Comparison of ENCODE assay signal across 12 cellular contexts in genomic region chr7:151686826-151687225, GRCh38.
DNase-seq lines count a peak whose midpoint lies in the region; ATAC-seq, FAIRE-seq and TF ChIP-seq lines count a peak whose summit lies in the region.
"Had no signal": no experiment of that assay in that cellular context is flagged by ENCODE, and none has a peak within 500 bp of the region (broad histone marks: within the 10 kb centered on the region; RNA-seq: fewer than 3 reads in every experiment).

No MANE protein-coding gene starts in this region.

- no peak for TF ChIP-seq EP300 in H1 (IDR thresholded peaks at IDR 0.05; ENCODE audit: borderline replicate concordance in 1 of 2, low read depth in 2 of 2, low read length in 2 of 2)

- H2AFZ ChIP-seq in H1 (ENCODE audit: low read length) (no peak overlapping the region), neuronal stem cell (ENCODE audit: low read length) (peak overlapping the region; percentile 24)

- TF ChIP-seq CTCF in cardiac muscle cell (IDR thresholded peaks at IDR 0.05; ENCODE audit: low read depth, low read length) (no peak), H1 (IDR thresholded peaks at IDR 0.05; ENCODE audit: control extremely low read depth in 1 of 3, insufficient read depth in 1 of 3, low read depth in 1 of 3, low read length in 3 of 3) (no peak), uterus (IDR thresholded peaks at IDR 0.05) (no peak)

- H3K9me3 ChIP-seq in cardiac muscle cell (ENCODE audit: low read depth) (no peaks in the 10 kb centered on the region), H1 (ENCODE audit: insufficient read depth in 2 of 2, low read depth in 1 of 2, low read length in 1 of 2) (no peaks in the 10 kb centered on the region), neuronal stem cell (replicated peaks in 1 of 2; ENCODE audit: control insufficient read depth in 2 of 2, insufficient read depth in 1 of 2, low read depth in 1 of 2, low read length in 2 of 2) (peaks cover 0 to 2% of the 10 kb centered on the region in 2 donors), uterus (no peaks in the 10 kb centered on the region)

- H3K9ac ChIP-seq in H1 (replicated peaks in 1 of 4; ENCODE audit: extremely low read depth in 1 of 4, low read depth in 3 of 4, low read length in 3 of 4): no peak overlapping the region
- no peak overlapping the region for H3K9ac ChIP-seq in neuronal stem cell (ENCODE audit: low read depth, low read length, poor library complexity)

- WGBS in H1 (ENCODE audit: extremely low coverage in 1 of 2, insufficient coverage in 1 of 2, insufficient read length in 1 of 2, insufficient replicate concordance in 2 of 2, low coverage in 1 of 2, low lambda C conversion rate in 2 of 2, missing lambda C conversion rate in 1 of 2), 2 experiments: 86% methylated on average over 2 of the region's 2 CpGs; no CpG with 5 or more reads in 1 of the 2 experiments
- no CpG with 5 or more reads among the region's 2 CpGs for WGBS in neuronal stem cell (ENCODE audit: extremely low coverage in 2 of 2, insufficient read length in 2 of 2, insufficient replicate concordance in 1 of 2), 2 donors

- no peak overlapping the region for H3K4me3 ChIP-seq in cardiac muscle cell
- H3K4me3 ChIP-seq in H1 (ENCODE audit: extremely low read depth in 1 of 4, insufficient read depth in 2 of 4, low read depth in 3 of 4, low read length in 4 of 4): no peak overlapping the region
- H3K4me3 ChIP-seq in neuronal stem cell (ENCODE audit: low read length in 2 of 2): no peak overlapping the region
- no peak overlapping the region for H3K4me3 ChIP-seq in uterus

- TF ChIP-seq RAD21 in H1 (IDR thresholded peaks at IDR 0.05 in 1 of 2, conservative IDR thresholded peaks at IDR 0.05 in 1 of 2; ENCODE audit: low read depth in 2 of 2, low read length in 2 of 2): no peak

- no peak overlapping the region for H3K14ac ChIP-seq in H1 (ENCODE audit: insufficient read length)
- no peak overlapping the region for H3K14ac ChIP-seq in neuronal stem cell (ENCODE audit: low read length)

- H3K23ac ChIP-seq in H1 (ENCODE audit: insufficient read length): no peak overlapping the region
- H3K23ac ChIP-seq in neuronal stem cell (ENCODE audit: low read depth, low read length, poor library complexity): no peak overlapping the region

- no peak overlapping the region for H4K8ac ChIP-seq in H1 (ENCODE audit: extremely low read depth, insufficient read depth, low read length)
- H4K8ac ChIP-seq in neuronal stem cell (ENCODE audit: low read depth, low read length): no peak overlapping the region

- H3K79me1 ChIP-seq in H1 (ENCODE audit: low read depth, low read length): no peaks in the 10 kb centered on the region
- H3K79me1 ChIP-seq in neuronal stem cell (ENCODE audit: low read depth, low read length): no peaks in the 10 kb centered on the region

- no peak overlapping the region for H3K56ac ChIP-seq in H1 (replicated peaks; ENCODE audit: insufficient read length, low read depth, low read length)

- peaks cover 45% of the 10 kb centered on the region for H3K4me1 ChIP-seq in cardiac muscle cell (ENCODE audit: low read depth)
- peaks cover 0 to 14% (median 4%) of the 10 kb centered on the region in 4 experiments; a peak in 2 of 7 replicates for H3K4me1 ChIP-seq in H1 (replicated peaks in 1 of 4; ENCODE audit: control insufficient read depth in 3 of 4, insufficient read depth in 4 of 4, low read length in 3 of 4)
- H3K4me1 ChIP-seq in neuronal stem cell (ENCODE audit: control insufficient read depth in 2 of 2, insufficient read depth in 1 of 2, low read depth in 1 of 2, low read length in 2 of 2): peaks cover 9 to 14% of the 10 kb centered on the region in 2 donors
- H3K4me1 ChIP-seq in uterus: peaks cover 0 to 6% of the 10 kb centered on the region in 2 donors

- no peaks in the 10 kb centered on the region for H4K20me1 ChIP-seq in H1 (replicated peaks in 1 of 2; ENCODE audit: control insufficient read depth in 1 of 2, insufficient read depth in 2 of 2, low read length in 2 of 2)

- no peak overlapping the region for H3K4ac ChIP-seq in H1 (replicated peaks; ENCODE audit: insufficient read length, low read depth, low read length)
- H3K4ac ChIP-seq in neuronal stem cell (ENCODE audit: low read length): no peak overlapping the region

- POLR2A ChIA-PET in H1 (lab: Charles Lee; ENCODE audit: partially characterized antibody): no interaction called here

- FAIRE-seq in H1 (lab: Jason Lieb, UNC): no peak

- H3K4me2 ChIP-seq in H1 (ENCODE audit: insufficient read depth in 1 of 2, low read depth in 2 of 2, low read length in 2 of 2): no peak overlapping the region
- no peak overlapping the region for H3K4me2 ChIP-seq in neuronal stem cell (ENCODE audit: insufficient read depth, low read length, poor library complexity, severe bottlenecking)

- no peaks in the 10 kb centered on the region for H3K23me2 ChIP-seq in H1 (ENCODE audit: low read depth, low read length)

- peak overlapping the region; percentile 10; the same call in 1 of the 2 replicates for H2BK20ac ChIP-seq in H1 (ENCODE audit: low read length)

- no peak overlapping the region for H2BK120ac ChIP-seq in H1 (replicated peaks; ENCODE audit: low read depth, low read length)
- H2BK120ac ChIP-seq in neuronal stem cell (ENCODE audit: low read depth, low read length): no peak overlapping the region

- peak overlapping the region; percentile 26; the same call in 1 of the 2 replicates for H2BK5ac ChIP-seq in H1 (ENCODE audit: low read depth, low read length)
- no peak overlapping the region for H2BK5ac ChIP-seq in neuronal stem cell (ENCODE audit: low read length)

- H3K27me3 ChIP-seq in cardiac muscle cell (no peaks in the 10 kb centered on the region), H1 (replicated peaks in 1 of 4; ENCODE audit: control insufficient read depth in 3 of 4, extremely low read depth in 1 of 4, insufficient read depth in 3 of 4, low read length in 3 of 4) (peaks cover 0 to 3% (median 0%) of the 10 kb centered on the region in 4 experiments; a peak in 1 of 7 replicates), neuronal stem cell (ENCODE audit: control insufficient read depth in 3 of 3, insufficient read depth in 3 of 3, low read depth in 1 of 3, low read length in 3 of 3) (no peaks in the 10 kb centered on the region), uterus (no peaks in the 10 kb centered on the region)

- H2AK5ac ChIP-seq in H1 (ENCODE audit: low read depth, low read length): peak overlapping the region; percentile 55; the same call in 1 of the 2 replicates
- no peak overlapping the region for H2AK5ac ChIP-seq in neuronal stem cell (ENCODE audit: low read depth, low read length)

- H3K18ac ChIP-seq in H1 (ENCODE audit: extremely low read depth, low read length): peak overlapping the region; percentile 89
- H3K18ac ChIP-seq in neuronal stem cell (ENCODE audit: low read length): no peak overlapping the region

- H3K27ac ChIP-seq in cardiac muscle cell (peak overlapping the region; percentile 71), H1 (ENCODE audit: low read depth, low read length) (no peak overlapping the region), neuronal stem cell (replicated peaks; ENCODE audit: low read length) (no peak overlapping the region), uterus (peak overlapping the region; percentile 57 to 70)

- intact Hi-C loops in Right ventricle myocardium inferior (cut with DNase I): no loop called here
- intact Hi-C loops in uterus (cut with DNase I; ENCODE audit: low total_unique reads): no loop called here

- H4K91ac ChIP-seq in H1 (replicated peaks; ENCODE audit: insufficient read length, low read length): peak overlapping the region; percentile 63
- no peak overlapping the region for H4K91ac ChIP-seq in neuronal stem cell (ENCODE audit: low read depth, low read length, poor library complexity)

- CTCF ChIA-PET in H1 (lab: Charles Lee; ENCODE audit: partially characterized antibody): interaction anchor here (1.6 to 4.4 kb wide), 3 partner anchors 9 to 74 kb away, joined by 5 to 29 read pairs (median 21); no protein-coding TSS in a partner anchor

- no peak for ATAC-seq in Right ventricle myocardium inferior

- H3K79me2 ChIP-seq in H1 (ENCODE audit: control insufficient read depth in 1 of 2, insufficient read depth in 2 of 2, low read length in 2 of 2): no peaks in the 10 kb centered on the region

- H2BK15ac ChIP-seq in H1 (ENCODE audit: low read length): no peak overlapping the region
- H2BK15ac ChIP-seq in neuronal stem cell (ENCODE audit: low read length): no peak overlapping the region

- no peak for TF ChIP-seq POLR2A in H1 (IDR thresholded peaks at IDR 0.05; ENCODE audit: control extremely low read depth in 1 of 2, low read depth in 2 of 2, low read length in 2 of 2)
- TF ChIP-seq POLR2A in uterus (IDR thresholded peaks at IDR 0.05): no peak

- H3K36me3 ChIP-seq in cardiac muscle cell: no peaks in the 10 kb centered on the region
- no peaks in the 10 kb centered on the region for H3K36me3 ChIP-seq in H1 (ENCODE audit: control insufficient read depth in 2 of 4, insufficient read depth in 4 of 4, low read length in 3 of 4)
- H3K36me3 ChIP-seq in neuronal stem cell (replicated peaks in 1 of 2; ENCODE audit: control insufficient read depth in 2 of 2, insufficient read depth in 2 of 2, low read length in 2 of 2): no peaks in the 10 kb centered on the region
- no peaks in the 10 kb centered on the region for H3K36me3 ChIP-seq in uterus

- DNase-seq in cardiac muscle cell (ENCODE audit: low read depth in 1 of 2, low spot score in 1 of 2): peak in 1 of 2 donors; percentile 29
- no peak for DNase-seq in Right ventricle myocardium inferior (ENCODE audit: missing footprints)
- no peak for DNase-seq in H1 (ENCODE audit: low read depth in 1 of 2, low spot score in 2 of 2)
- no peak for DNase-seq in neuronal stem cell (ENCODE audit: low spot score)
- DNase-seq in uterus: no peak
- no peak for DNase-seq in DMS79 treated with DMSO at 0.1 percent for 48 hours (lab: John Stamatoyannopoulos, UW)
- DNase-seq in NCI-H2081 (lab: John Stamatoyannopoulos, UW): no peak
- no peak for DNase-seq in NCI-H510A treated with DMSO at 0.1 percent for 48 hours (lab: John Stamatoyannopoulos, UW)
- DNase-seq: activated CD4-positive, alpha-beta T cell treated with anti-CD3 and anti-CD28 coated beads for 4 hours; NCI-H1436; NCI-H774; stimulated activated CD4-positive, alpha-beta T cell treated with anti-CD3 and anti-CD28 coated beads, Interleukin-2, amount 100 ng/mL, for 48 hours had no signal

- no peak overlapping the region for H4K5ac ChIP-seq in H1 (ENCODE audit: insufficient read length, low read depth, low read length)

- H2BK12ac ChIP-seq in H1 (ENCODE audit: low read depth, low read length): peak overlapping the region; percentile 30
- no peak overlapping the region for H2BK12ac ChIP-seq in neuronal stem cell (ENCODE audit: low read length)

TF ChIP-seq in H1, 55 proteins besides CTCF, POLR2A, EP300 and RAD21 (continues in another document):
- TF ChIP-seq TAF7 (optimal IDR thresholded peaks at IDR 0.05; ENCODE audit: borderline replicate concordance, low read depth, low read length) (no peak), SAP30 (IDR thresholded peaks at IDR 0.05; ENCODE audit: insufficient read depth, insufficient replicate concordance, low read length) (no peak), SIX5 (IDR thresholded peaks at IDR 0.05; ENCODE audit: low read depth, low read length) (no peak), SP4 (IDR thresholded peaks at IDR 0.05; ENCODE audit: low read length) (no peak), SIRT6 (IDR thresholded peaks at IDR 0.05; ENCODE audit: low read length) (no peak), TEAD4 (IDR thresholded peaks at IDR 0.05; ENCODE audit: low read depth, low read length) (no peak), SP2 (IDR thresholded peaks at IDR 0.05; ENCODE audit: low read length) (no peak)

Comparison
In these comparisons a context has a peak if more than half of its experiments do, and no peak if none do; other contexts are left out.
1. H3K27ac ChIP-seq: peak in cardiac muscle cell (single experiment) and uterus (2 of 2); none in H1 (single experiment) and neuronal stem cell (single experiment).